In the genomic region with DNA sequence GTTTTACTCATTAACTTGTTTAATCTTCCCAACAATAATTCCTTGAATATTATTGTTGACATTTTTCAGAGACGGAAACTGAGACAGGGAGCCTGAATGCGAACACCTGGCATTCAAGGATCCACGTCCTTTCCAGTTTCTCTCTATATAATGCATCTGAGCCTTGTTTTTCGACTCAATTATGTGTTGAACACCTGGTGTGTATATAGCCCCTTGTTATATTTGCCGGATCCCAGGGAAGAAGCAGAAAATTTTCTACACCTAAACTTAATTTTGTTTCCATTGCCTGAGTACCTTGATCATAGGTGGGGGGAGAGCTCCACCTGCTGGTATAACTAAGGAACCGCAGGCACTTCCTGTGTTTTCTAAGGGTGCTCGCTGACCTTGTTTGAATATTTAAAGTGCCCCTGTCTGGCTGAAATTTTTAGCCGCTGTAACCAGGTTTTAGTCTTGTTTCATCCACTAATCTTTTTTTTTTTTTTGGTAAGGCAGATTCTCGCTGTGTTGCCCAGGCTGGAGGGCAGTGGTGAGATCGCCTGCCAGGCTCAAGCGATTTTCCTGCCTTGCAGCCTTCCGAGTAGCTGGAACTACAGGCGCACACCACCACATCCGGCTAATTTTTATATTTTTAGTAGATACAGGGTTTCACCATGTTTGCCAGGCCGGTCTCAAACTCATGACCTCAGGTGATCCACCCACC, we compare ENCODE assay signal across 8 cellular contexts. TPM values are rescaled to one million over a fixed set of nuclear protein-coding genes. Genes with fewer than 3 reads are reported as not detected.
DNase-seq lines count a peak whose midpoint lies in the region; ATAC-seq and TF ChIP-seq lines count a peak whose summit lies in the region.

No MANE protein-coding gene starts in this region.

- peak overlapping the region; percentile 41 to 46 for H3K4me3 Mint-ChIP-seq in activated T-cell treated with anti-CD3 and anti-CD28 coated beads, Interleukin-2, amount 50 U/mL, for 72 hours
- H3K4me3 Mint-ChIP-seq in natural killer cell treated with Interleukin-12 subunit alpha and Interleukin-12 subunit beta and Interleukin-15 and Interleukin-18, amount 100 ng/mL, for 72 hours: peak overlapping the region; percentile 50

- H3K9me3 ChIP-seq in fibroblast of lung (ENCODE audit: control insufficient read depth, insufficient read depth, low read depth, low read length): no peaks in the 10 kb centered on the region
- H3K9me3 ChIP-seq in stomach smooth muscle (ENCODE audit: control insufficient read depth in 2 of 2, low read length in 2 of 2): no peaks in the 10 kb centered on the region

- peak; percentile 94 to 96 for TF ChIP-seq CTCF in fibroblast of lung (conservative IDR thresholded peaks at IDR 0.05 in 1 of 2, IDR thresholded peaks at IDR 0.05 in 1 of 2; ENCODE audit: low read depth in 1 of 2, low read length in 2 of 2)

- H3K36me3 ChIP-seq in fibroblast of lung (ENCODE audit: control insufficient read depth, insufficient read depth, low read length) (no peaks in the 10 kb centered on the region), stomach smooth muscle (ENCODE audit: control insufficient read depth in 2 of 2, insufficient read depth in 2 of 2, low read length in 2 of 2) (no peaks in the 10 kb centered on the region)

- H3K27ac ChIP-seq in fibroblast of lung (ENCODE audit: insufficient read depth, low read length) (peak overlapping the region; percentile 10), stomach smooth muscle (ENCODE audit: low read length) (peak overlapping the region; percentile 24)

- peaks cover 37% of the 10 kb centered on the region for H3K4me1 Mint-ChIP-seq in activated T-cell treated with anti-CD3 and anti-CD28 coated beads, Interleukin-2, amount 50 U/mL, for 72 hours (ENCODE audit: low read depth)
- peaks cover 7 to 8% of the 10 kb centered on the region in 2 donors for H3K4me1 Mint-ChIP-seq in natural killer cell treated with Interleukin-12 subunit alpha and Interleukin-12 subunit beta and Interleukin-15 and Interleukin-18, amount 100 ng/mL, for 72 hours (ENCODE audit: low read depth in 2 of 2)

- ATAC-seq in activated T-cell treated with anti-CD3 and anti-CD28 coated beads, Interleukin-2, amount 50 U/mL, for 72 hours (replicated peaks in 1 of 2): peak; percentile 45 to 49
- ATAC-seq in natural killer cell treated with Interleukin-12 subunit alpha and Interleukin-12 subunit beta and Interleukin-15 and Interleukin-18, amount 100 ng/mL, for 72 hours: peak; percentile 70 to 74

- no peak overlapping the region for H2AFZ ChIP-seq in fibroblast of lung (ENCODE audit: low read length)

- H3K27me3 ChIP-seq in fibroblast of lung (ENCODE audit: control insufficient read depth, insufficient read depth, low read length): no peaks in the 10 kb centered on the region
- no peaks in the 10 kb centered on the region for H3K27me3 ChIP-seq in stomach smooth muscle (ENCODE audit: control insufficient read depth in 1 of 2, insufficient read depth in 2 of 2, low read length in 2 of 2)

- no peaks in the 10 kb centered on the region for H3K79me2 ChIP-seq in fibroblast of lung (ENCODE audit: control insufficient read depth, insufficient read depth, low read length)

- H3K27ac Mint-ChIP-seq in activated T-cell treated with anti-CD3 and anti-CD28 coated beads, Interleukin-2, amount 50 U/mL, for 72 hours: peak overlapping the region; percentile 54
- H3K27ac Mint-ChIP-seq in natural killer cell treated with Interleukin-12 subunit alpha and Interleukin-12 subunit beta and Interleukin-15 and Interleukin-18, amount 100 ng/mL, for 72 hours: peak overlapping the region; percentile 67 to 72

- H3K4me2 ChIP-seq in fibroblast of lung (ENCODE audit: extremely low read depth, insufficient read depth, low read length): no peak overlapping the region

- H3K36me3 Mint-ChIP-seq in activated T-cell treated with anti-CD3 and anti-CD28 coated beads, Interleukin-2, amount 50 U/mL, for 72 hours (ENCODE audit: insufficient read depth in 2 of 2): no peaks in the 10 kb centered on the region
- peaks cover 5% of the 10 kb centered on the region for H3K36me3 Mint-ChIP-seq in natural killer cell treated with Interleukin-12 subunit alpha and Interleukin-12 subunit beta and Interleukin-15 and Interleukin-18, amount 100 ng/mL, for 72 hours

- H3K9ac ChIP-seq in fibroblast of lung (ENCODE audit: insufficient read depth, low read length): no peak overlapping the region
- H3K9ac ChIP-seq in stomach smooth muscle (ENCODE audit: low read length in 2 of 2): peak overlapping the region; percentile 29 to 49

- H4K20me1 ChIP-seq in fibroblast of lung (ENCODE audit: control insufficient read depth, extremely low read depth, insufficient read depth, low read length): no peaks in the 10 kb centered on the region

- H3K4me1 ChIP-seq in fibroblast of lung (ENCODE audit: control insufficient read depth, extremely low read depth, insufficient read depth, low read length): peaks cover 6% of the 10 kb centered on the region
- H3K4me1 ChIP-seq in stomach smooth muscle (ENCODE audit: control insufficient read depth, insufficient read depth, low read length): peaks cover 13% of the 10 kb centered on the region

- H3K4me3 ChIP-seq in fibroblast of lung (replicated peaks in 1 of 4; ENCODE audit: control extremely low read depth in 1 of 4, insufficient read depth in 1 of 4, low read depth in 3 of 4, low read length in 4 of 4): no peak overlapping the region
- H3K4me3 ChIP-seq in stomach smooth muscle (ENCODE audit: low read length in 2 of 2): peak overlapping the region; percentile 40 to 56

- H3K27me3 Mint-ChIP-seq in activated T-cell treated with anti-CD3 and anti-CD28 coated beads, Interleukin-2, amount 50 U/mL, for 72 hours (ENCODE audit: low read depth): no peaks in the 10 kb centered on the region
- H3K27me3 Mint-ChIP-seq in natural killer cell treated with Interleukin-12 subunit alpha and Interleukin-12 subunit beta and Interleukin-15 and Interleukin-18, amount 100 ng/mL, for 72 hours: no peaks in the 10 kb centered on the region

- DNase-seq in NCI-H510A treated with DMSO at 0.1 percent for 48 hours (lab: John Stamatoyannopoulos, UW) (peak; percentile 74), NCI-H510A (lab: John Stamatoyannopoulos, UW) (no peak), Kasumi-1 (lab: John Stamatoyannopoulos, UW) (peak; percentile 39 to 49), RKO (ENCODE audit: low spot score) (peak; percentile 72), fibroblast of lung (ENCODE audit: low read depth in 2 of 2) (peak; percentile 37 to 72)
- DNase-seq in activated T-cell treated with anti-CD3 and anti-CD28 coated beads, Interleukin-2, amount 50 U/mL, for 72 hours: peak; percentile 62 to 77
- no peak for DNase-seq in natural killer cell treated with Interleukin-12 subunit alpha and Interleukin-12 subunit beta and Interleukin-15 and Interleukin-18, amount 100 ng/mL, for 72 hours (ENCODE audit: low spot score)

- H3K9me3 Mint-ChIP-seq in activated T-cell treated with anti-CD3 and anti-CD28 coated beads, Interleukin-2, amount 50 U/mL, for 72 hours: peaks cover 2% of the 10 kb centered on the region in 2 donors
- H3K9me3 Mint-ChIP-seq in natural killer cell treated with Interleukin-12 subunit alpha and Interleukin-12 subunit beta and Interleukin-15 and Interleukin-18, amount 100 ng/mL, for 72 hours: peaks cover 3% of the 10 kb centered on the region

RNA-seq across cellular contexts. Expression of gene NUBP1, which starts 6.6 kb away (rescaled TPM):
- total RNA-seq in activated T-cell treated with anti-CD3 and anti-CD28 coated beads, Interleukin-2, amount 50 U/mL, for 72 hours: 10 to 100 TPM; 22.4 to 24.9 TPM
- 16.7 and 17.7 TPM in 2 replicates for total RNA-seq in fibroblast of lung
- polyA plus RNA-seq in fibroblast of lung: 29.7 and 37.3 TPM in 2 replicates
- 25.8 and 29.9 TPM in 2 replicates for polyA plus RNA-seq in fibroblast of lung (2012)
- polyA minus RNA-seq in fibroblast of lung (ENCODE audit: low replicate concordance): 8.8 and 23.0 TPM in 2 replicates
- 10 to 100 TPM; 31.8 to 41.3 TPM for total RNA-seq in natural killer cell treated with Interleukin-12 subunit alpha and Interleukin-12 subunit beta and Interleukin-15 and Interleukin-18, amount 100 ng/mL, for 72 hours

RNA-seq across cellular contexts. Expression of gene TEKT5, which starts 42.3 kb away (rescaled TPM):
- under 1 TPM in 1 of 2 donors, not detected in 1; 0.23 TPM for total RNA-seq in activated T-cell treated with anti-CD3 and anti-CD28 coated beads, Interleukin-2, amount 50 U/mL, for 72 hours
- 0.26 TPM in 1 of 2 replicates, not detected in the other for total RNA-seq in fibroblast of lung
- 0.06 TPM in 1 of 2 replicates, not detected in the other for polyA plus RNA-seq in fibroblast of lung
- polyA plus RNA-seq in fibroblast of lung (2012): not detected in 2 replicates
- not detected in 2 replicates for polyA minus RNA-seq in fibroblast of lung (ENCODE audit: low replicate concordance)
- total RNA-seq in natural killer cell treated with Interleukin-12 subunit alpha and Interleukin-12 subunit beta and Interleukin-15 and Interleukin-18, amount 100 ng/mL, for 72 hours: under 1 TPM in 1 of 2 donors, not detected in 1; 0.28 TPM

Comparison
In these comparisons a context has a peak if more than half of its experiments do, and no peak if none do; other contexts are left out.
1. DNase-seq: peak in NCI-H510A treated with DMSO at 0.1 percent for 48 hours (single experiment), Kasumi-1 (2 of 2), RKO (single experiment), activated T-cell treated with anti-CD3 and anti-CD28 coated beads, Interleukin-2, amount 50 U/mL, for 72 hours (2 of 2) and fibroblast of lung (2 of 2); none in NCI-H510A (single experiment) and natural killer cell treated with Interleukin-12 subunit alpha and Interleukin-12 subunit beta and Interleukin-15 and Interleukin-18, amount 100 ng/mL, for 72 hours (single experiment).
2. H3K4me3 ChIP-seq: peak in stomach smooth muscle (2 of 2); none in fibroblast of lung (0 of 4).